ENCODE assay signal across 8 cellular contexts in the genomic region with DNA sequence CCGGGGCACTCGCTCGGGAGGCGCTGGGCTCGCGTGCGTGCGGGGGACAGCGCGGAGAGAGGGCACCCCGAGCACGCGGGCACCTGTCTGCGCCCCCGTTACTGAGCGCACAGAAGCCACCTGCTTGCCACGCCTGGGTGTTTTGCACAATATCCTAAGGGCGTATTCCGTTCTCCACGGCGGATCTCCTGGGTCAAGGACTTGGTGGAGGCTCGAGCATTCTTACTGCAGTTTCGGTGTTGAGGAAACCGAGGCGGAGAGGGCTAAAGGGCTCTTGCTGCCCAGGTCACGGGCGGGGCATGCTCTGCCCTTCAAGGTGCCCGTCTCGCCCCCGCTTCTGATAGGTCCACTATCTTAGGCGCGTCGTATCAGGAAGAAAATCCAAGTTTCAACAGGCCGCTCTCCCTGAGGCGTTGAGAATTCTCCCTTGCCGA. TPM values are rescaled to one million over a fixed set of nuclear protein-coding genes. Genes with fewer than 3 reads are reported as not detected.
A peak's percentile ranks its signal among the peaks of the same experiment; 100 is the strongest.
DNase-seq lines count a peak whose midpoint lies in the region; ATAC-seq and TF ChIP-seq lines count a peak whose summit lies in the region.

No MANE protein-coding gene starts in this region.

- peaks cover 5% of the 10 kb centered on the region for H3K9me3 Mint-ChIP-seq in activated naive CD8-positive, alpha-beta T cell treated with anti-CD3 and anti-CD28 coated beads for 36 hours

- H3K4me2 ChIP-seq in hepatocyte, result peak overlapping the region; percentile 89

- peaks cover 20% of the 10 kb centered on the region for H3K27me3 ChIP-seq in HUES64 (ENCODE audit: insufficient read depth, low read length)
- no peaks in the 10 kb centered on the region for H3K27me3 ChIP-seq in hepatocyte
- H3K27me3 ChIP-seq in skeletal muscle tissue (ENCODE audit: control insufficient read depth in 3 of 3, insufficient read depth in 3 of 3, low read length in 3 of 3), result no peaks in the 10 kb centered on the region

- ATAC-seq in GM21423 (IDR thresholded peaks at IDR 0.05; ENCODE audit: unreplicated experiment), result no peak

- DNase-seq in NCI-H2171 treated with DMSO at 0.1 percent for 48 hours (lab: John Stamatoyannopoulos, UW), result peak; percentile 36
- no peak for DNase-seq in NCI-H2171 (lab: John Stamatoyannopoulos, UW)
- DNase-seq in activated naive CD8-positive, alpha-beta T cell treated with anti-CD3 and anti-CD28 coated beads for 36 hours, result no peak
- DNase-seq in hepatocyte (ENCODE audit: low spot score), result peak; percentile 41
- no peak for DNase-seq in HuH-7.5 (ENCODE audit: low spot score)

- H3K9me2 ChIP-seq in hepatocyte (replicated peaks; ENCODE audit: insufficient read depth), result no peaks in the 10 kb centered on the region

- no peaks in the 10 kb centered on the region for H4K20me1 ChIP-seq in hepatocyte (ENCODE audit: insufficient read depth, poor library complexity, severe bottlenecking)

- no peak overlapping the region for H3K27ac ChIP-seq in HUES64 (ENCODE audit: low read depth, low read length)
- H3K27ac ChIP-seq in hepatocyte, result peak overlapping the region; percentile 9
- peak overlapping the region; percentile 89 for H3K27ac ChIP-seq in skeletal muscle tissue (ENCODE audit: low read depth, low read length)

- no peak for TF ChIP-seq CTCF in hepatocyte (IDR thresholded peaks at IDR 0.05; ENCODE audit: poor library complexity)

- H3K4me3 ChIP-seq in HUES64 (ENCODE audit: low read length) (peak overlapping the region; percentile 64), hepatocyte (peak overlapping the region; percentile 81), skeletal muscle tissue (ENCODE audit: low read length in 3 of 3) (peak overlapping the region; percentile 83 to 96 (median 89))

- H3K9ac ChIP-seq in HUES64 (ENCODE audit: low read depth, low read length) (no peak overlapping the region), skeletal muscle tissue (ENCODE audit: low read depth in 1 of 3, low read length in 3 of 3) (peak overlapping the region; percentile 77 to 100 (median 98))

- peaks cover 19% of the 10 kb centered on the region for H3K9me3 ChIP-seq in HUES64 (ENCODE audit: insufficient read depth, low read depth, low read length)
- no peaks in the 10 kb centered on the region for H3K9me3 ChIP-seq in hepatocyte (ENCODE audit: low read depth)
- peaks cover 1 to 5% (median 3%) of the 10 kb centered on the region in 3 donors for H3K9me3 ChIP-seq in skeletal muscle tissue (ENCODE audit: control insufficient read depth in 3 of 3, low read length in 3 of 3)

- H3K27ac Mint-ChIP-seq in activated naive CD8-positive, alpha-beta T cell treated with anti-CD3 and anti-CD28 coated beads for 36 hours, result peak overlapping the region; percentile 91

- H3K4me1 Mint-ChIP-seq in activated naive CD8-positive, alpha-beta T cell treated with anti-CD3 and anti-CD28 coated beads for 36 hours, result peaks cover 38% of the 10 kb centered on the region

- H3K36me3 ChIP-seq in HUES64 (ENCODE audit: insufficient read depth, low read length) (no peaks in the 10 kb centered on the region), hepatocyte (replicated peaks; ENCODE audit: insufficient read depth, low read depth) (no peaks in the 10 kb centered on the region), skeletal muscle tissue (ENCODE audit: control insufficient read depth in 3 of 3, insufficient read depth in 3 of 3, low read length in 3 of 3) (no peaks in the 10 kb centered on the region)

- H3K4me1 ChIP-seq in HUES64 (ENCODE audit: insufficient read depth, low read length) (no peaks in the 10 kb centered on the region), hepatocyte (ENCODE audit: insufficient read depth) (peaks cover 20% of the 10 kb centered on the region), skeletal muscle tissue (ENCODE audit: control insufficient read depth in 3 of 3, insufficient read depth in 3 of 3, low read length in 3 of 3) (peaks cover 33 to 53% (median 51%) of the 10 kb centered on the region in 3 donors)

- peak overlapping the region; percentile 93 for H3K4me3 Mint-ChIP-seq in activated naive CD8-positive, alpha-beta T cell treated with anti-CD3 and anti-CD28 coated beads for 36 hours

- peaks cover 14% of the 10 kb centered on the region for H3K36me3 Mint-ChIP-seq in activated naive CD8-positive, alpha-beta T cell treated with anti-CD3 and anti-CD28 coated beads for 36 hours

- peaks cover 22% of the 10 kb centered on the region for H3K79me2 ChIP-seq in hepatocyte

- WGBS in HUES64, result 8% methylated on average over 36 of the region's 36 CpGs
- WGBS in hepatocyte (ENCODE audit: low lambda C conversion rate, missing lambda C conversion rate), result 6% methylated on average over 35 of the region's 36 CpGs

- no peaks in the 10 kb centered on the region for H3K27me3 Mint-ChIP-seq in activated naive CD8-positive, alpha-beta T cell treated with anti-CD3 and anti-CD28 coated beads for 36 hours

- peak overlapping the region; percentile 79 for H2AFZ ChIP-seq in hepatocyte

RNA-seq across cellular contexts. Expression of gene GPD1L, which starts 0.5 kb away (rescaled TPM):
- 3.3 TPM for polyA plus RNA-seq in HUES64 (2013, experiment 1 of 2)
- 2.7 TPM for polyA plus RNA-seq in HUES64 (2013, experiment 2 of 2)
- total RNA-seq in activated naive CD8-positive, alpha-beta T cell treated with anti-CD3 and anti-CD28 coated beads for 36 hours, result 10 to 100 TPM; 12.2 to 14.4 TPM
- total RNA-seq in hepatocyte, result 15.2 and 21.9 TPM in 2 replicates
- 6.8 and 7.5 TPM in 2 replicates for polyA plus RNA-seq in hepatocyte
- 54.3 TPM for total RNA-seq in skeletal muscle tissue

Comparison
In these comparisons a context has a peak if more than half of its experiments do, and no peak if none do; other contexts are left out.
1. DNase-seq: peak in NCI-H2171 treated with DMSO at 0.1 percent for 48 hours (single experiment) and hepatocyte (single experiment); none in NCI-H2171 (single experiment), activated naive CD8-positive, alpha-beta T cell treated with anti-CD3 and anti-CD28 coated beads for 36 hours (single experiment) and HuH-7.5 (single experiment).
2. Peak in every context shown above with its lines, with median percentiles within 50 percentile points of each other: H3K4me3 ChIP-seq.